8 cellular contexts compared by ENCODE assay signal in the genomic region with DNA sequence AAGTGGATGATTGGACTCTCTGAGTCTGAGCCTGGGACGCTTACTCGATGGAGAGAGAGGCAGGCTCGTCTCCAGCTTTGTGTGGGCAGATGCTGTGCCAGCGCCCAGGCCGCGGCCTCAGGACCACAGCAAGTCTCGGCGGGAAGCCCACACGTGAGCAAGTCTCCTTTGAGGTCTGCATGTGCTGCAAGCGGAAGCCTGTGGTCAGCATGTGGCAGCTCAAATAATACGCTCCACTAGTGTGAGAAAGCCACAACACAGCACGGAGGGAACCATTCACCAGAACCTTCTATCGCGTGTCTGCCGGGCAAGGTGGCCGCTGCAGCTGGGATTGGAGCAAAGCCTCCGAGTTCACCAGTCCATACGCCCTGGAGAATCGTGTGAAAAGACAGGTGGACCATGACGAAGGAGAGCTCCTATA.
DNase-seq lines count a peak whose midpoint lies in the region; ATAC-seq and TF ChIP-seq lines count a peak whose summit lies in the region.

No MANE protein-coding gene starts in this region.

- H3K4me3 Mint-ChIP-seq in effector memory CD8-positive, alpha-beta T cell = peak overlapping the region; percentile 40
- H3K4me3 Mint-ChIP-seq in stimulated activated naive CD8-positive, alpha-beta T cell treated with anti-CD3 and anti-CD28 coated beads, Interleukin-15, amount 100 ng/mL, for 72 hours = no peak overlapping the region
- H3K4me3 Mint-ChIP-seq in osteocyte (ENCODE audit: unreplicated experiment) = no peak overlapping the region

- peaks cover 17 to 23% of the 10 kb centered on the region in 2 donors for H3K4me1 Mint-ChIP-seq in effector memory CD8-positive, alpha-beta T cell (ENCODE audit: low read depth in 2 of 2)
- H3K4me1 Mint-ChIP-seq in stimulated activated naive CD8-positive, alpha-beta T cell treated with anti-CD3 and anti-CD28 coated beads, Interleukin-15, amount 100 ng/mL, for 72 hours = peaks cover 13% of the 10 kb centered on the region
- H3K4me1 Mint-ChIP-seq in osteocyte (ENCODE audit: unreplicated experiment) = peaks cover 6% of the 10 kb centered on the region

- H3K36me3 Mint-ChIP-seq in effector memory CD8-positive, alpha-beta T cell (ENCODE audit: insufficient read depth) = peaks cover 5% of the 10 kb centered on the region
- H3K36me3 Mint-ChIP-seq in osteocyte (ENCODE audit: unreplicated experiment) = no peaks in the 10 kb centered on the region

- ATAC-seq in GM18867 (IDR thresholded peaks at IDR 0.05; ENCODE audit: unreplicated experiment) (peak; percentile 97), HG03025 (IDR thresholded peaks at IDR 0.05; ENCODE audit: low FRiP score, unreplicated experiment) (peak; percentile 76), left lobe of liver (no peak)
- peak; percentile 96 for ATAC-seq in effector memory CD8-positive, alpha-beta T cell (replicated peaks)
- peak; percentile 86 for ATAC-seq in stimulated activated naive CD8-positive, alpha-beta T cell treated with anti-CD3 and anti-CD28 coated beads, Interleukin-15, amount 100 ng/mL, for 72 hours

- DNase-seq in T-helper 22 cell (ENCODE audit: low read depth) (peak; percentile 29), NCI-H2081 treated with DMSO at 0.1 percent for 48 hours (lab: John Stamatoyannopoulos, UW) (no peak), osteocyte (ENCODE audit: extremely low spot score, unreplicated experiment) (no peak), left lobe of liver (ENCODE audit: low spot score) (no peak)
- DNase-seq in effector memory CD8-positive, alpha-beta T cell = peak; percentile 65 to 72 (median 69)
- DNase-seq in stimulated activated naive CD8-positive, alpha-beta T cell treated with anti-CD3 and anti-CD28 coated beads, Interleukin-15, amount 100 ng/mL, for 72 hours = peak; percentile 15 to 36

- H3K27ac Mint-ChIP-seq in effector memory CD8-positive, alpha-beta T cell = peak overlapping the region in 1 of 2 donors; percentile 33
- no peak overlapping the region for H3K27ac Mint-ChIP-seq in stimulated activated naive CD8-positive, alpha-beta T cell treated with anti-CD3 and anti-CD28 coated beads, Interleukin-15, amount 100 ng/mL, for 72 hours
- no peak overlapping the region for H3K27ac Mint-ChIP-seq in osteocyte (ENCODE audit: unreplicated experiment)

- peaks cover 75 to 76% of the 10 kb centered on the region in 2 donors for H3K27me3 Mint-ChIP-seq in effector memory CD8-positive, alpha-beta T cell
- H3K27me3 Mint-ChIP-seq in stimulated activated naive CD8-positive, alpha-beta T cell treated with anti-CD3 and anti-CD28 coated beads, Interleukin-15, amount 100 ng/mL, for 72 hours = peaks cover 56% of the 10 kb centered on the region
- H3K27me3 Mint-ChIP-seq in osteocyte (ENCODE audit: unreplicated experiment) = no peaks in the 10 kb centered on the region

- peaks cover 0 to 3% of the 10 kb centered on the region in 2 donors for H3K9me3 Mint-ChIP-seq in effector memory CD8-positive, alpha-beta T cell
- H3K9me3 Mint-ChIP-seq in stimulated activated naive CD8-positive, alpha-beta T cell treated with anti-CD3 and anti-CD28 coated beads, Interleukin-15, amount 100 ng/mL, for 72 hours = peaks cover 10 to 14% of the 10 kb centered on the region in 2 donors
- peaks cover 5% of the 10 kb centered on the region for H3K9me3 Mint-ChIP-seq in osteocyte (ENCODE audit: unreplicated experiment)

- no peak for TF ChIP-seq CTCF in osteocyte (IDR thresholded peaks at IDR 0.05)

Comparison
In these comparisons a context has a peak if more than half of its experiments do, and no peak if none do; other contexts are left out.
1. DNase-seq: peak in T-helper 22 cell (single experiment), effector memory CD8-positive, alpha-beta T cell (3 of 3) and stimulated activated naive CD8-positive, alpha-beta T cell treated with anti-CD3 and anti-CD28 coated beads, Interleukin-15, amount 100 ng/mL, for 72 hours (2 of 2); none in NCI-H2081 treated with DMSO at 0.1 percent for 48 hours (single experiment), osteocyte (single experiment) and left lobe of liver (single experiment).
2. H3K4me3 Mint-ChIP-seq: peak in effector memory CD8-positive, alpha-beta T cell (2 of 2); none in stimulated activated naive CD8-positive, alpha-beta T cell treated with anti-CD3 and anti-CD28 coated beads, Interleukin-15, amount 100 ng/mL, for 72 hours (0 of 2) and osteocyte (single experiment).